In genomic region chr17:79162012-79162577, GRCh38 we compare ENCODE assay signal across 22 cellular contexts.
"Had no signal": no experiment of that assay in that cellular context is flagged by ENCODE, and none has a peak within 500 bp of the region (broad histone marks: within the 10 kb centered on the region; RNA-seq: fewer than 3 reads in every experiment).

No MANE protein-coding gene starts in this region.

- H3K27ac Mint-ChIP-seq: activated naive CD8-positive, alpha-beta T cell treated with anti-CD3 and anti-CD28 coated beads, Interleukin-2, amount 50 U/mL, for 24 hours; activated T-cell treated with anti-CD3 and anti-CD28 coated beads, Interleukin-2, amount 50 U/mL, for 24 hours; neural progenitor cell; T-helper 1 cell treated with Interleukin-12 subunit alpha and Interleukin-12 subunit beta and Interleukin-4 antibody, amounts not matched to agents 30 μg/mL and 1 μg/mL, for 36 hours had no signal

- H3K27me3 ChIP-seq: neural progenitor cell, ovary, uterus had no signal

- H3K27me3 Mint-ChIP-seq: activated naive CD8-positive, alpha-beta T cell treated with anti-CD3 and anti-CD28 coated beads, Interleukin-2, amount 50 U/mL, for 24 hours; activated T-cell treated with anti-CD3 and anti-CD28 coated beads, Interleukin-2, amount 50 U/mL, for 24 hours had no signal

- H3K27ac ChIP-seq: brain microvascular endothelial cell, colonic mucosa, gastrocnemius medialis, neural progenitor cell, ovary, suprapubic skin, transverse colon, uterus had no signal

- ATAC-seq: esophagus mucosa, gastrocnemius medialis, left lobe of liver, sciatic nerve had no signal

- H3K9me3 Mint-ChIP-seq: activated naive CD8-positive, alpha-beta T cell treated with anti-CD3 and anti-CD28 coated beads, Interleukin-2, amount 50 U/mL, for 24 hours; activated T-cell treated with anti-CD3 and anti-CD28 coated beads, Interleukin-2, amount 50 U/mL, for 24 hours; activated T-helper 2 cell treated with anti-CD3 and anti-CD28 coated beads, Interferon-gamma antibody, Interleukin-2, Interleukin-4, amounts not matched to agents 10 μg/mL and 5 μg/mL and 100 μg/mL, durations not matched to agents 14 hours and 24 hours and 36 hours; neural progenitor cell; stimulated activated naive CD8-positive, alpha-beta T cell treated with anti-CD3 and anti-CD28 coated beads, Interleukin-15, amount 100 ng/mL, for 72 hours; T-helper 1 cell treated with Interleukin-12 subunit alpha and Interleukin-12 subunit beta and Interleukin-4 antibody, amounts not matched to agents 30 μg/mL and 1 μg/mL, for 36 hours had no signal

- DNase-seq: activated naive CD4-positive, alpha-beta T cell treated with Interleukin-2 at 50 U/mL for 16 hours; anterior cingulate cortex; brain microvascular endothelial cell; colonic mucosa; gastrocnemius medialis; head of caudate nucleus; midbrain; ovary; stimulated activated CD4-positive, alpha-beta T cell treated with anti-CD3 and anti-CD28 coated beads, Interleukin-4, amount 100 ng/mL, for 1 hour; transverse colon; uterus had no signal

- H3K36me3 ChIP-seq: brain microvascular endothelial cell, colonic mucosa, gastrocnemius medialis, neural progenitor cell, ovary, suprapubic skin, transverse colon, uterus had no signal

- H3K4me2 ChIP-seq: neural progenitor cell, smooth muscle cell had no signal

- H3K36me3 Mint-ChIP-seq: neural progenitor cell had no signal

- H3K4me1 ChIP-seq: colonic mucosa, gastrocnemius medialis, suprapubic skin, transverse colon, uterus had no signal

- H3K9ac ChIP-seq: neural progenitor cell had no signal

- H3K4me3 Mint-ChIP-seq: activated naive CD8-positive, alpha-beta T cell treated with anti-CD3 and anti-CD28 coated beads, Interleukin-2, amount 50 U/mL, for 24 hours; activated T-cell treated with anti-CD3 and anti-CD28 coated beads, Interleukin-2, amount 50 U/mL, for 24 hours; neural progenitor cell; T-helper 1 cell treated with Interleukin-12 subunit alpha and Interleukin-12 subunit beta and Interleukin-4 antibody, amounts not matched to agents 30 μg/mL and 1 μg/mL, for 36 hours had no signal

- H3K4me3 ChIP-seq: colonic mucosa, gastrocnemius medialis, neural progenitor cell, ovary, smooth muscle cell, suprapubic skin, transverse colon, uterus had no signal
